Comparison of ENCODE assay signal across 7 cellular contexts in the genomic region with DNA sequence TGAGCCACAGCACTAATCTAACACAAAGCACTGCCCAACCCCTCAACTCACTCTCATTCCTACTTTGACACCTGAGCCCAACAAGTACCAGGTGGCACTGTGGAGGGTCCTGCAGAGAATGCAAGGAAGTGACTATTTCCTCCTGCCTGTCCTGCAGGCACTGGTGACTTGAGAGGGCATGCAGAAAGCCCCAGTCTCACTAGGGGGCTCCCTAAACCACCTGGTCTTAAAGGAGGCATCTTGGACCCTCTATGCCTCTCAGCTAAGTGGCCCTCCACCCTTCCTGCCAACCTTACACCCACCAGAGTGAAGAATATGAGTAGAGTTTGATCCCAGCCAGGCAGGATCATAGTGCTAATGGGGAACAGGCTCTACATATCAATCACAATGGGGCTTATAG. TPM values are rescaled to one million over a fixed set of nuclear protein-coding genes. Genes with fewer than 3 reads are reported as not detected.
A peak's percentile ranks its signal among the peaks of the same experiment; 100 is the strongest.
DNase-seq lines count a peak whose midpoint lies in the region; ATAC-seq and TF ChIP-seq lines count a peak whose summit lies in the region.
"Had no signal": no experiment of that assay in that cellular context is flagged by ENCODE, and none has a peak within 500 bp of the region (broad histone marks: within the 10 kb centered on the region; RNA-seq: fewer than 3 reads in every experiment).

No MANE protein-coding gene starts in this region.

- no peak for ATAC-seq in foreskin keratinocyte
- no peak for ATAC-seq in left lung

- H3K27ac ChIP-seq in foreskin keratinocyte (no peak overlapping the region), ascending aorta (no peak overlapping the region), left lung (no peak overlapping the region)

- H3K4me1 ChIP-seq in foreskin keratinocyte (no peaks in the 10 kb centered on the region), ascending aorta (peaks cover 0 to 4% of the 10 kb centered on the region in 2 donors), left lung (peaks cover 0 to 2% of the 10 kb centered on the region in 2 donors)

- no peaks in the 10 kb centered on the region for H3K27me3 ChIP-seq in foreskin keratinocyte
- no peaks in the 10 kb centered on the region for H3K27me3 ChIP-seq in ascending aorta
- H3K27me3 ChIP-seq in left lung = no peaks in the 10 kb centered on the region

- intact Hi-C loops in ascending aorta (cut with DNase I) = no loop called here
- intact Hi-C loops in left lung (cut with DNase I) = no loop called here

- H3K36me3 ChIP-seq in ascending aorta (no peaks in the 10 kb centered on the region), left lung (peaks cover 0 to 8% of the 10 kb centered on the region in 2 donors)

- POLR2A ChIA-PET in GM10248 (lab: Yijun Ruan, JAX) = no interaction called here

- no peaks in the 10 kb centered on the region for H3K9me3 ChIP-seq in ascending aorta
- no peaks in the 10 kb centered on the region for H3K9me3 ChIP-seq in left lung

- TF ChIP-seq CTCF in GM10248 (IDR thresholded peaks at IDR 0.05; ENCODE audit: control extremely low read depth, extremely low read depth, low read depth, missing control alignments) (peak; percentile 47), foreskin keratinocyte (conservative IDR thresholded peaks at IDR 0.05) (peak; percentile 54), ascending aorta (IDR thresholded peaks at IDR 0.05) (peak in 1 of 3 experiments; percentile 17), left lung (IDR thresholded peaks at IDR 0.05) (peak in 1 of 2 donors; percentile 14)

- CTCF ChIA-PET in GM10248 (lab: Yijun Ruan, JAX) = interaction anchor here (0.7 to 29.3 kb wide), 12 partner anchors 10 to 302 kb away, joined by 3 to 558 read pairs (median 6); partner anchors contain the start of genes CDHR4, INKA1, TRAIP and UBA7

- DNase-seq in GM10248 (ENCODE audit: extremely low spot score) = no peak
- peak; percentile 68 for DNase-seq in NCI-H2107 treated with DMSO at 0.1 percent for 48 hours (lab: John Stamatoyannopoulos, UW; ENCODE audit: unreplicated experiment)
- DNase-seq in foreskin keratinocyte = no peak
- no peak for DNase-seq in OCI-M2 (lab: John Stamatoyannopoulos, UW; ENCODE audit: unreplicated experiment)
- DNase-seq in ascending aorta (ENCODE audit: low spot score in 2 of 2) = no peak
- DNase-seq in left lung = no peak
- DNase-seq: NCI-H2081 had no signal

- H3K4me3 ChIP-seq in ascending aorta (no peak overlapping the region), left lung (no peak overlapping the region)

RNA-seq across cellular contexts. Expression of gene TRAIP, which starts 15.2 kb away (rescaled TPM):
- 13.9 and 14.8 TPM in 2 replicates for total RNA-seq in foreskin keratinocyte
- 14.5 and 16.0 TPM in 2 replicates for polyA plus RNA-seq in foreskin keratinocyte
- total RNA-seq in ascending aorta = not detected
- total RNA-seq in left lung = 1 to 10 TPM; 2.4 to 2.5 TPM

RNA-seq across cellular contexts. Expression of gene UBA7, which starts 27.4 kb away (rescaled TPM):
- total RNA-seq in foreskin keratinocyte (4.3 and 6.7 TPM in 2 replicates), ascending aorta (56.1 TPM), left lung (100 to 1,000 TPM in 1 of 2 donors, 10 to 100 TPM in 1; 97.4 to 121 TPM)
- polyA plus RNA-seq in foreskin keratinocyte = 3.9 and 4.8 TPM in 2 replicates

RNA-seq across cellular contexts. Expression of gene CAMKV, which starts 28.6 kb away (rescaled TPM):
- total RNA-seq in foreskin keratinocyte (not detected in 2 replicates), ascending aorta (not detected), left lung (not detected)
- not detected in 2 replicates for polyA plus RNA-seq in foreskin keratinocyte

RNA-seq across cellular contexts. Expression of gene INKA1, which starts 38.1 kb away (rescaled TPM):
- 18.2 and 20.1 TPM in 2 replicates for total RNA-seq in foreskin keratinocyte
- 25.8 and 27.8 TPM in 2 replicates for polyA plus RNA-seq in foreskin keratinocyte
- not detected for total RNA-seq in ascending aorta
- 1 to 10 TPM; 3.7 to 6.3 TPM for total RNA-seq in left lung

RNA-seq across cellular contexts. Expression of gene CDHR4, which starts 41.5 kb away (rescaled TPM):
- not detected in 2 replicates for total RNA-seq in foreskin keratinocyte
- not detected in 2 replicates for polyA plus RNA-seq in foreskin keratinocyte
- total RNA-seq in ascending aorta = not detected
- total RNA-seq in left lung = 1 to 10 TPM in 1 of 2 donors, under 1 TPM in 1; 0.20 to 6.1 TPM
